19 cellular contexts compared by ENCODE assay signal in the genomic region with DNA sequence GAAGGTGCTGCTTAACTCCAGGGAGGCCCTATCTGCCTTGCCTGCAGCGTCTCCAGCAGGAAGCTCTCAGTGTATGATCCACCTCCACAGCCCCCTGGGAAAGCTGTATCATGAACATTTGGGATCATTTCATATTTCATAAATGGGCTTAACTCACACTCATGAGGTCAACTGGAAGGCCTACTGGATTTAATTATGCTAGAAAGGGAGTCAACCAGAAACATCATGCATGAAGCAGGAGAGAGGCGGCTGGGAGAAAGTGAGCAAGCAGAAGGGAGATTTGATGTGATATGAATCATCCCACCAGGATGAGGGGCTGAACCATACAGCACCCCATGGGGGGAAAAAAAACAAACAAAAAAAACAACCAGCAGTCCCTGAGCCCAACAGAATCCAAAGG.
"Had no signal": no experiment of that assay in that cellular context is flagged by ENCODE, and none has a peak within 500 bp of the region (broad histone marks: within the 10 kb centered on the region; RNA-seq: fewer than 3 reads in every experiment).

No MANE protein-coding gene starts in this region.

- H3K27me3 Mint-ChIP-seq: progenitor cell of endocrine pancreas had no signal

- H3K36me3 Mint-ChIP-seq: type B pancreatic cell had no signal

- H3K4me1 Mint-ChIP-seq: naive thymus-derived CD8-positive, alpha-beta T cell had no signal

- H3K4me3 Mint-ChIP-seq: naive thymus-derived CD8-positive, alpha-beta T cell; neural crest cell; type B pancreatic cell had no signal

- H3K4me3 ChIP-seq: dorsolateral prefrontal cortex, heart left ventricle, mucosa of descending colon, pancreas, stomach had no signal

- H3K4me1 ChIP-seq: heart left ventricle, pancreas, stomach had no signal

- DNase-seq: cortex of kidney; dorsolateral prefrontal cortex; effector CD8-positive, alpha-beta T cell; foreskin melanocyte; heart left ventricle; hippocampal formation; mammary epithelial cell; mucosa of descending colon; naive thymus-derived CD8-positive, alpha-beta T cell; pancreas; right cardiac atrium; small intestine; stimulated activated CD4-positive, alpha-beta T cell treated with anti-CD3 and anti-CD28 coated beads, Interleukin-12 subunit alpha, Interleukin-12 subunit beta, amount 100 ng/mL, for 4 hours; stimulated activated naive CD4-positive, alpha-beta T cell; stomach had no signal

- ATAC-seq: left lobe of liver; mucosa of descending colon; naive thymus-derived CD8-positive, alpha-beta T cell; pancreas; right cardiac atrium had no signal

- H3K36me3 ChIP-seq: heart left ventricle, pancreas, stomach had no signal

- H3K9me3 ChIP-seq: heart left ventricle, mucosa of descending colon, pancreas, stomach had no signal

- H3K27me3 ChIP-seq: dorsolateral prefrontal cortex, heart left ventricle, pancreas, stomach had no signal

- H3K27ac Mint-ChIP-seq: naive thymus-derived CD8-positive, alpha-beta T cell; progenitor cell of endocrine pancreas; type B pancreatic cell had no signal

- H3K9me3 Mint-ChIP-seq: naive thymus-derived CD8-positive, alpha-beta T cell; type B pancreatic cell had no signal

- H3K27ac ChIP-seq: dorsolateral prefrontal cortex, heart left ventricle, pancreas, stomach had no signal
